In the genomic region with DNA sequence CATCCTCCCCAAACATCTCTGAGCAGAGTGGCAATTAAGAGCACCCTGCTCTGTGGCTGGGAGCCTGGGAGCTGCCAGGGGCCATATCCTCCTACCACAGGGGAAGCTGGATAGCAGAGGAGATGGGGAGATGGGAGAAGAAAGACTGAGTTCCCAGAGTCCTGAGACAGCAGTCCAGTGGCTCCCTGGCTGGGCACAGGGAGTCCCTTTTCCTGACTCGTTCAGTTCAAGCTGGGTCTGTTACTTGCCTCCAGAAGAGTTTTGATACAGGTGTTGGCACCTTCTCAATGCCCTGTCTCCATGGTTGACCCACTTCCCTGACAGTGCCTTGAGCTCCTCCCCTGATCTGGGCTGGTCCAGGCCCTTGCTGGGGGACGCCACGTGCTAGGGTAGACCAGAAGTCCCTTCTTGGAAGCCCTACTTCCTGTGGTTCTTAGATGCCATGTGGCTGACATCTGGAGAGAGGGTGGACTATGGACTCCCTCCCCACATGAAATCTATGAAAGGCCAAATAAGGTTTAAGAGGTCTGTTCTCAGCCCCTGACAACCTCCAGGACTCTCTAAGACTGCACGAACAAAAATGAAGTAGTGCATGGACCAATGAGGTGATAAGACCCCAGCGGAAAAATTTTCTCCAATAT, we compare ENCODE assay signal across 14 cellular contexts.
DNase-seq lines count a peak whose midpoint lies in the region; ATAC-seq and TF ChIP-seq lines count a peak whose summit lies in the region.
"Had no signal": no experiment of that assay in that cellular context is flagged by ENCODE, and none has a peak within 500 bp of the region (broad histone marks: within the 10 kb centered on the region; RNA-seq: fewer than 3 reads in every experiment).

No MANE protein-coding gene starts in this region.

- peak overlapping the region; percentile 94 to 96 for H3K27ac ChIP-seq in breast epithelium
- peak overlapping the region; percentile 95 to 99 (median 98) for H3K27ac ChIP-seq in transverse colon
- no peak overlapping the region for H3K27ac ChIP-seq in CD4-positive, alpha-beta T cell (ENCODE audit: low read depth, low read length)

- DNase-seq in activated naive CD4-positive, alpha-beta T cell treated with anti-CD3 and anti-CD28 coated beads for 36 hours = no peak
- no peak for DNase-seq in activated naive CD4-positive, alpha-beta T cell (lab: John Stamatoyannopoulos, UW)
- no peak for DNase-seq in breast epithelium (ENCODE audit: low spot score in 2 of 2)
- no peak for DNase-seq in naive B cell
- DNase-seq in transverse colon = no peak
- DNase-seq in CD4-positive, alpha-beta T cell = no peak
- no peak for DNase-seq in NCI-H1105 treated with DMSO at 0.1 percent for 48 hours (lab: John Stamatoyannopoulos, UW)
- DNase-seq in activated effector memory CD4-positive, alpha-beta T cell treated with anti-CD3 and anti-CD28 coated beads, Interleukin-2, amount 50 U/mL, for 16 hours = no peak
- DNase-seq: activated CD4-positive, CD25-positive, alpha-beta regulatory T cell; effector memory CD4-positive, alpha-beta T cell; NCI-H1092 treated with DMSO at 0.1 percent for 48 hours; NCI-H524; SIG-M5; stimulated activated CD4-positive, alpha-beta T cell treated with anti-CD3 and anti-CD28 coated beads, Interleukin-12 subunit alpha, Interleukin-12 subunit beta, amount 100 ng/mL, for 4 hours had no signal

- H3K36me3 Mint-ChIP-seq in activated naive CD4-positive, alpha-beta T cell treated with anti-CD3 and anti-CD28 coated beads for 36 hours (ENCODE audit: low read depth) = peaks cover 5% of the 10 kb centered on the region
- H3K36me3 Mint-ChIP-seq in naive B cell = no peaks in the 10 kb centered on the region
- H3K36me3 Mint-ChIP-seq in CD4-positive, alpha-beta T cell (ENCODE audit: low read depth) = no peaks in the 10 kb centered on the region

- ATAC-seq in naive B cell (ENCODE audit: low read depth in 2 of 2) = no peak
- no peak for ATAC-seq in CD4-positive, alpha-beta T cell (ENCODE audit: poor library complexity)

- TF ChIP-seq EP300 in transverse colon (IDR thresholded peaks at IDR 0.05; ENCODE audit: low read depth) = no peak

- TF ChIP-seq CTCF in breast epithelium (IDR thresholded peaks at IDR 0.05) (no peak), transverse colon (IDR thresholded peaks at IDR 0.05) (no peak)
- no peak for TF ChIP-seq CTCF in CD4-positive, alpha-beta T cell (IDR thresholded peaks at IDR 0.05)

- H3K27ac Mint-ChIP-seq in activated naive CD4-positive, alpha-beta T cell treated with anti-CD3 and anti-CD28 coated beads for 36 hours = peak overlapping the region; percentile 97
- no peak overlapping the region for H3K27ac Mint-ChIP-seq in naive B cell
- no peak overlapping the region for H3K27ac Mint-ChIP-seq in CD4-positive, alpha-beta T cell

- H3K9me3 ChIP-seq in breast epithelium (no peaks in the 10 kb centered on the region), transverse colon (peaks cover 0 to 3% of the 10 kb centered on the region in 2 donors)
- no peaks in the 10 kb centered on the region for H3K9me3 ChIP-seq in CD4-positive, alpha-beta T cell (ENCODE audit: control insufficient read depth, low read length)

- in situ Hi-C loops in transverse colon (cut with MboI; ENCODE audit: low pct_ligation_motif_present in 1 of 4, low pct_unique_long_range_greater_than_20kb in 1 of 4, low sequenced_read_pairs in 3 of 4) = loop anchor here in 1 of 4 donors (10.0 kb wide), 1 partner anchor 229 kb away; the partner anchor contains the start of gene NFIL3

- no peaks in the 10 kb centered on the region for H3K27me3 ChIP-seq in breast epithelium
- no peaks in the 10 kb centered on the region for H3K27me3 ChIP-seq in transverse colon
- H3K27me3 ChIP-seq in CD4-positive, alpha-beta T cell (ENCODE audit: control insufficient read depth, insufficient read depth, low read length) = no peaks in the 10 kb centered on the region

- WGBS in transverse colon (ENCODE audit: low coverage in 1 of 2), 2 donors = 96% methylated on average over 5 of the region's 5 CpGs; no CpG with 5 or more reads in 1 of the 2 donors

- TF ChIP-seq POLR2A in breast epithelium (IDR thresholded peaks at IDR 0.05) (no peak), transverse colon (IDR thresholded peaks at IDR 0.05) (no peak)

- CTCF ChIA-PET in activated naive CD4-positive, alpha-beta T cell treated with anti-CD3 and anti-CD28 coated beads for 36 hours (lab: Charles Lee) = no interaction called here
- CTCF ChIA-PET in CD4-positive, alpha-beta T cell (lab: Charles Lee) = no interaction called here

- H3K4me1 ChIP-seq in breast epithelium = peaks cover 0 to 29% of the 10 kb centered on the region in 2 donors
- H3K4me1 ChIP-seq in transverse colon = peaks cover 44 to 88% (median 63%) of the 10 kb centered on the region in 4 donors

- intact Hi-C loops in activated naive CD4-positive, alpha-beta T cell treated with anti-CD3 and anti-CD28 coated beads for 36 hours (cut with micrococcal nuclease) = no loop called here
- intact Hi-C loops in breast epithelium (cut with DNase I; ENCODE audit: low total_unique reads) (no loop called here), transverse colon (cut with DNase I; ENCODE audit: low total_unique reads) (loop anchor here (5.0 kb wide), 1 partner anchor 63 kb away; no protein-coding TSS in a partner anchor)
- intact Hi-C loops in CD4-positive, alpha-beta T cell (cut with DNase I, micrococcal nuclease) = loop anchor here (10.0 kb wide), 2 partner anchors 61 to 169 kb away; partner anchors contain the start of gene AUH (in 1 of the 2)

- peak overlapping the region; percentile 16 for H3K4me3 Mint-ChIP-seq in activated naive CD4-positive, alpha-beta T cell treated with anti-CD3 and anti-CD28 coated beads for 36 hours
- peak overlapping the region in 5 of 8 donors; percentile 21 to 93 (median 61) for H3K4me3 Mint-ChIP-seq in naive B cell
- H3K4me3 Mint-ChIP-seq in CD4-positive, alpha-beta T cell = no peak overlapping the region

- H3K36me3 ChIP-seq in breast epithelium (no peaks in the 10 kb centered on the region), transverse colon (no peaks in the 10 kb centered on the region)

- H3K4me1 Mint-ChIP-seq in activated naive CD4-positive, alpha-beta T cell treated with anti-CD3 and anti-CD28 coated beads for 36 hours (ENCODE audit: low read depth) = peaks cover 54% of the 10 kb centered on the region
- peaks cover 27 to 39% (median 33%) of the 10 kb centered on the region in 3 donors for H3K4me1 Mint-ChIP-seq in naive B cell
- H3K4me1 Mint-ChIP-seq in CD4-positive, alpha-beta T cell (ENCODE audit: low read depth) = peaks cover 30% of the 10 kb centered on the region

- H3K27me3 Mint-ChIP-seq in activated naive CD4-positive, alpha-beta T cell treated with anti-CD3 and anti-CD28 coated beads for 36 hours (ENCODE audit: low read depth) = no peaks in the 10 kb centered on the region
- no peaks in the 10 kb centered on the region for H3K27me3 Mint-ChIP-seq in naive B cell
- no peaks in the 10 kb centered on the region for H3K27me3 Mint-ChIP-seq in CD4-positive, alpha-beta T cell

- POLR2A ChIA-PET in CD4-positive, alpha-beta T cell (lab: Charles Lee) = interaction anchor here (1.0 kb wide), 1 partner anchor 13 kb away, joined by 3 read pairs; no protein-coding TSS in a partner anchor

- peaks cover 2% of the 10 kb centered on the region for H3K9me3 Mint-ChIP-seq in activated naive CD4-positive, alpha-beta T cell treated with anti-CD3 and anti-CD28 coated beads for 36 hours
- H3K9me3 Mint-ChIP-seq in naive B cell = peaks cover 0 to 2% (median 0%) of the 10 kb centered on the region in 7 donors
- peaks cover 2% of the 10 kb centered on the region for H3K9me3 Mint-ChIP-seq in CD4-positive, alpha-beta T cell

- H3K4me3 ChIP-seq in breast epithelium (no peak overlapping the region), transverse colon (no peak overlapping the region)

Comparison
In these comparisons a context has a peak if more than half of its experiments do, and no peak if none do; other contexts are left out.
1. intact Hi-C loops: an anchor here in transverse colon (5.0 kb wide) and CD4-positive, alpha-beta T cell (10.0 kb wide); none called in activated naive CD4-positive, alpha-beta T cell treated with anti-CD3 and anti-CD28 coated beads for 36 hours and breast epithelium.